In the genomic region with DNA sequence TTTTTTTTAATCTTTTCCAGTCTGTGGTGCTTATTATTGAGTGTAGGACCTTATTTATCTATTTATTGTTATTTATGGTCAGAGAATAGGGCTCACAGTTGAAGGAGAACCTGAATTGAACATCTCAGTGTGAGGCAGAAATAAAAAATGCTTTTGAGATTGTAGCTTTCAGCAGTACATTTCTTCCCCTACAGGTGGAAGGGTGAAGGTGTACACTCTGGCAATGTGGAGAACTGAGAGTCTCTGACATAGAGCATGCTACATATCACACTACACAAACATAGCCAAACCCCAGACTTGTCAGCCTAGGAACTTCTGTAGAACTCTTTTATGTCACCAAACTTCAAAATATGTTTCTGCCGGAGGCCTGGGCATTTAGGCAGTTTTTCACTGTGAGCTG, we compare ENCODE assay signal across 8 cellular contexts.
A peak's percentile ranks its signal among the peaks of the same experiment; 100 is the strongest.
DNase-seq lines count a peak whose midpoint lies in the region; ATAC-seq and TF ChIP-seq lines count a peak whose summit lies in the region.

No MANE protein-coding gene starts in this region.

- CTCF ChIA-PET in IMR-90 (lab: Yijun Ruan, JAX), result interaction anchor here (0.6 kb wide), 1 partner anchor 1012 kb away, joined by 3 read pairs; no protein-coding TSS in a partner anchor

- peak; percentile 46 for TF ChIP-seq CTCF in GM10266 (IDR thresholded peaks at IDR 0.05; ENCODE audit: control insufficient read depth, insufficient read depth, low read depth, missing control alignments)
- TF ChIP-seq CTCF in IMR-90 (conservative IDR thresholded peaks at IDR 0.05; ENCODE audit: low read depth, low read length), result peak; percentile 15; the same call in 1 of the 2 replicates
- TF ChIP-seq CTCF in fibroblast of pulmonary artery (IDR thresholded peaks at IDR 0.05; ENCODE audit: low read length, missing control alignments), result peak; percentile 18

- DNase-seq in GM10266 (ENCODE audit: extremely low spot score) (no peak), IMR-90 (no peak), fibroblast of pulmonary artery (ENCODE audit: low read depth) (no peak), AML-193 (lab: John Stamatoyannopoulos, UW) (no peak), left ventricle myocardium superior (no peak), NCI-H2107 (lab: John Stamatoyannopoulos, UW) (no peak), cerebellum (ENCODE audit: low spot score) (no peak)

- BruUV-seq in IMR-90 (replicated peaks; lab: Mats Ljungman, UMichigan), result no TSS peak

- H2AK9ac ChIP-seq in IMR-90 (replicated peaks; ENCODE audit: low read depth, low read length, poor library complexity), result no peak overlapping the region

- POLR2A ChIA-PET in IMR-90 (lab: Charles Lee; ENCODE audit: unreplicated experiment), result no interaction called here

- no peak overlapping the region for H2BK20ac ChIP-seq in IMR-90 (ENCODE audit: low read depth, low read length)

- no peak overlapping the region for H3K4ac ChIP-seq in IMR-90 (ENCODE audit: low read depth, low read length)

- dilution Hi-C loops in IMR-90 (cut with HindIII; ENCODE audit: low sequenced_read_pairs, unreplicated experiment), result no loop called here

- no peak overlapping the region for H3K23ac ChIP-seq in IMR-90 (ENCODE audit: low read depth, low read length)

- H3K27ac ChIP-seq in IMR-90 (ENCODE audit: insufficient read depth, low read length), result no peak overlapping the region

- WGBS in IMR-90 (ENCODE audit: extremely low coverage in 2 of 2, insufficient read length in 1 of 2), 2 experiments, result no CpG with 5 or more reads among the region's 1 CpG

- no peaks in the 10 kb centered on the region for H3K27me3 ChIP-seq in IMR-90 (ENCODE audit: control insufficient read depth, insufficient read depth, low read length)

- no peak overlapping the region for H2BK15ac ChIP-seq in IMR-90 (ENCODE audit: low read depth, low read length)

- no peaks in the 10 kb centered on the region; the same call in 1 of the 2 replicates for H4K20me1 ChIP-seq in IMR-90 (ENCODE audit: insufficient read depth, low read length)

- no peak for TF ChIP-seq POLR2A in IMR-90 (IDR thresholded peaks at IDR 0.05; ENCODE audit: low read depth, low read length)

- no peak overlapping the region for H3K18ac ChIP-seq in IMR-90 (ENCODE audit: low read depth, low read length)

- H2BK5ac ChIP-seq in IMR-90 (ENCODE audit: low read depth, low read length, poor library complexity, severe bottlenecking), result no peak overlapping the region

- peak overlapping the region; percentile 30; the same call in 1 of the 2 replicates for H2AK5ac ChIP-seq in IMR-90 (ENCODE audit: low read depth, low read length)

- intact Hi-C loops in IMR-90 (cut with micrococcal nuclease), result no loop called here
- intact Hi-C loops in left ventricle myocardium superior (cut with micrococcal nuclease), result no loop called here

- H3K4me1 ChIP-seq in IMR-90 (ENCODE audit: control insufficient read depth, insufficient read depth, low read length), result peaks cover under 1% of the 10 kb centered on the region; the same call in 1 of the 2 replicates

- H4K8ac ChIP-seq in IMR-90 (ENCODE audit: low read depth in 2 of 2, low read length in 2 of 2), result no peak overlapping the region

- ATAC-seq in GM21360 (IDR thresholded peaks at IDR 0.05; ENCODE audit: unreplicated experiment), result peak; percentile 88
- ATAC-seq in IMR-90 (ENCODE audit: low read depth), result no peak
- ATAC-seq in left ventricle myocardium superior, result no peak

- H3K4me3 ChIP-seq in IMR-90 (ENCODE audit: insufficient read depth, low read depth, low read length), result no peak overlapping the region
- H3K4me3 ChIP-seq in fibroblast of pulmonary artery (replicated peaks; ENCODE audit: low read depth, low read length), result no peak overlapping the region

- no peaks in the 10 kb centered on the region for H3K9me1 ChIP-seq in IMR-90 (ENCODE audit: insufficient read depth, low read length)

- H2AFZ ChIP-seq in IMR-90 (replicated peaks; ENCODE audit: low read length, poor library complexity), result no peak overlapping the region

- no peak for TF ChIP-seq RAD21 in IMR-90 (IDR thresholded peaks at IDR 0.05; ENCODE audit: low read length)

- no peak overlapping the region for H4K91ac ChIP-seq in IMR-90 (ENCODE audit: insufficient read depth, low read depth, low read length)

- no peaks in the 10 kb centered on the region for H3K79me1 ChIP-seq in IMR-90 (ENCODE audit: low read depth in 1 of 2, low read length in 2 of 2)

- no peak overlapping the region for H3K56ac ChIP-seq in IMR-90 (ENCODE audit: extremely low read depth, insufficient read depth, low read length)

- no peak overlapping the region for H3K9ac ChIP-seq in IMR-90 (ENCODE audit: low read depth, low read length)

- in situ Hi-C loops in IMR-90 (cut with MboI; ENCODE audit: low sequenced_read_pairs), result loop anchor here (25.0 kb wide), 5 partner anchors 264 to 1014 kb away; no protein-coding TSS in a partner anchor

- no peak overlapping the region for H3K14ac ChIP-seq in IMR-90 (replicated peaks; ENCODE audit: low read depth, low read length)

- H3K36me3 ChIP-seq in IMR-90 (ENCODE audit: control insufficient read depth, insufficient read depth, low read length), result no peaks in the 10 kb centered on the region

- H4K5ac ChIP-seq in IMR-90 (ENCODE audit: low read depth, low read length), result no peak overlapping the region

- no peak overlapping the region for H3K4me2 ChIP-seq in IMR-90 (ENCODE audit: low read depth, low read length)

- no peak overlapping the region for H2BK120ac ChIP-seq in IMR-90 (ENCODE audit: low read depth, low read length)

- no peaks in the 10 kb centered on the region for H3K9me3 ChIP-seq in IMR-90 (ENCODE audit: control insufficient read depth, insufficient read depth, low read length)

TF ChIP-seq in IMR-90, 13 proteins besides CTCF, POLR2A, EP300 and RAD21:
- no peak for TF ChIP-seq RCOR1 (IDR thresholded peaks at IDR 0.05; ENCODE audit: insufficient replicate concordance, low read length)
- no peak for TF ChIP-seq RFX5 (IDR thresholded peaks at IDR 0.05; ENCODE audit: low read depth, low read length)
- no peak for TF ChIP-seq BHLHE40 (IDR thresholded peaks at IDR 0.05; ENCODE audit: low read depth, low read length)
- no peak for TF ChIP-seq NFE2L2 (IDR thresholded peaks at IDR 0.05; ENCODE audit: low read depth, low read length)
- no peak for TF ChIP-seq ELK1 (IDR thresholded peaks at IDR 0.05; ENCODE audit: borderline replicate concordance, low read depth, low read length)
- no peak for TF ChIP-seq CEBPB (IDR thresholded peaks at IDR 0.05; ENCODE audit: low read depth, low read length)
- TF ChIP-seq MAZ (IDR thresholded peaks at IDR 0.05; ENCODE audit: borderline replicate concordance, low read depth, low read length), result no peak
- no peak for TF ChIP-seq MXI1 (IDR thresholded peaks at IDR 0.05; ENCODE audit: borderline replicate concordance, low read depth, low read length)
- no peak for TF ChIP-seq FOS (IDR thresholded peaks at IDR 0.05; ENCODE audit: low read depth, low read length)
- no peak for TF ChIP-seq SMC3 (IDR thresholded peaks at IDR 0.05; ENCODE audit: low read depth, low read length)
- TF ChIP-seq MAFK (IDR thresholded peaks at IDR 0.05; ENCODE audit: low read depth, low read length), result no peak
- TF ChIP-seq, protein P1, sequence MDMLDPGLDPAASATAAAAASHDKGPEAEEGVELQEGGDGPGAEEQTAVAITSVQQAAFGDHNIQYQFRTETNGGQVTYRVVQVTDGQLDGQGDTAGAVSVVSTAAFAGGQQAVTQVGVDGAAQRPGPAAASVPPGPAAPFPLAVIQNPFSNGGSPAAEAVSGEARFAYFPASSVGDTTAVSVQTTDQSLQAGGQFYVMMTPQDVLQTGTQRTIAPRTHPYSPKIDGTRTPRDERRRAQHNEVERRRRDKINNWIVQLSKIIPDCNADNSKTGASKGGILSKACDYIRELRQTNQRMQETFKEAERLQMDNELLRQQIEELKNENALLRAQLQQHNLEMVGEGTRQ (IDR thresholded peaks at IDR 0.05; ENCODE audit: low read depth, low read length), result no peak
- TF ChIP-seq CHD1 (IDR thresholded peaks at IDR 0.05; ENCODE audit: low read depth, low read length), result no peak
